Comparison of ENCODE assay signal across 28 cellular contexts in the genomic region with DNA sequence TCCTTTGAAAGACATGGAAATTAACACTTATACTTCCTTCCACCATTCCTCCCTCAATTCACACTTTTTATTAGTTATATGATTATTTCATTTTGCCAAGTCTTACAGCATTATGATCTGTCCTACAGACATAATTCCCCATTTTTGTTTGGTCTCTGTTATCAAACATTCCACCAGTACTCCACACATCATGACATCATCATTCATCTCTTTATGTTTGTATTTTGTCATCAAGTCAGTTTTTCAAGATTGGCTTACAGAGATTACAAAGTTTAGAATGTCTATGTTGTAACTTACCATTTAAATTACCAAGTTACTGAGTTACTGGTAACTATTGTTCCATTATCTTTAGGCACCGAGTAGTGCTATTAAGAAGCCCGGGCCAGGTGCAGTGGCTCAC.
"Had no signal": no experiment of that assay in that cellular context is flagged by ENCODE, and none has a peak within 500 bp of the region (broad histone marks: within the 10 kb centered on the region; RNA-seq: fewer than 3 reads in every experiment).

No MANE protein-coding gene starts in this region.

- H3K36me3 ChIP-seq: colonic mucosa, esophagus muscularis mucosa, esophagus squamous epithelium, gastrocnemius medialis, gastroesophageal sphincter, heart left ventricle, heart right ventricle had no signal

- H3K4me1 ChIP-seq: colonic mucosa, esophagus muscularis mucosa, esophagus squamous epithelium, gastrocnemius medialis, gastroesophageal sphincter, heart left ventricle, heart right ventricle had no signal

- H3K4me3 ChIP-seq: colonic mucosa, coronary artery, dorsolateral prefrontal cortex, esophagus muscularis mucosa, esophagus squamous epithelium, gastrocnemius medialis, gastroesophageal sphincter, heart left ventricle, heart right ventricle had no signal

- FAIRE-seq: colon, endometrium, endothelial cell of umbilical vein, frontal cortex had no signal

- H3K27ac ChIP-seq: colonic mucosa, coronary artery, dorsolateral prefrontal cortex, epithelial cell of prostate, esophagus muscularis mucosa, esophagus squamous epithelium, foreskin keratinocyte, gastrocnemius medialis, gastroesophageal sphincter, heart left ventricle, heart right ventricle had no signal

- H3K27me3 ChIP-seq: colonic mucosa, esophagus muscularis mucosa, esophagus squamous epithelium, foreskin keratinocyte, gastrocnemius medialis, gastroesophageal sphincter, heart left ventricle had no signal

- DNase-seq: colonic mucosa; cortex of kidney; dermis blood vessel endothelial cell; dorsolateral prefrontal cortex; effector CD4-positive, alpha-beta T cell; effector CD8-positive, alpha-beta T cell; effector memory CD4-positive, alpha-beta T cell; effector memory CD8-positive, alpha-beta T cell; endodermal cell; erythroblast; esophagus squamous epithelium; foreskin fibroblast; foreskin keratinocyte; foreskin melanocyte; gastrocnemius medialis; glutamatergic neuron; head of caudate nucleus; heart left ventricle; heart right ventricle had no signal

- H3K9me3 ChIP-seq: colonic mucosa, esophagus muscularis mucosa, esophagus squamous epithelium, gastrocnemius medialis, gastroesophageal sphincter, heart left ventricle, heart right ventricle had no signal

- ATAC-seq: effector memory CD8-positive, alpha-beta T cell; esophagus mucosa; foreskin keratinocyte; gastrocnemius medialis; gastroesophageal sphincter; heart left ventricle; heart right ventricle had no signal
